ENCODE assay signal across 1 cellular context in the genomic region with DNA sequence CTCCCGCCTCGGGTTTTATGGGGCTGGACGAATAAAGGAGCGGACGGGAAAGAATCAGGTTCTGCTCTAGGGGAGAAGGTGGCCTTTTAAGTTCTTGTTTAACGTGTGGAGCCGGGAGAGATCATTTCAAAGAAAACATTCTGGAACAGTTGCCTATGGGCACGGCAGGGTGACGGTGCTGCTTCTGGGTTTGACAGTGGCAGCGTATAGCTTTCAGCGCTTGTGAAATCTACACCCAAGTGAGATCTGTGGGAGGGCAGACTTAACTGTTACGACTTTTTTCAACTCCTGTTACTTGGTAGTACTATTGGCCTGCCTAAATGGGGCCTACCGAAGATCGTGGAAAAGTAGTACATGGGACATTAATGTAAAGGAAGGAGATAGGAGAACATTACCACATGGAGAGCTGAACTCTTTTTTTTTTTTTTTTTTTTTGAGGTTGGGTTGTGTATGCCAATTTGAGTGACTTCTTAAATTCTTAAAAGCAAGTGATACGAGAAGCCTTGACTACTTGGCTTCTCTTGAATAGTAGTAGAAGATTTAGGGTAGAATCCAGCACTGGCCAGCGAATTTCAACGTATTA.
TF ChIP-seq lines count a peak whose summit lies in the region.

No MANE protein-coding gene starts in this region.

TF ChIP-seq in HCT116, 20 proteins besides CTCF, POLR2A, EP300 and RAD21 (continued from another document):
- TF ChIP-seq, protein P1, sequence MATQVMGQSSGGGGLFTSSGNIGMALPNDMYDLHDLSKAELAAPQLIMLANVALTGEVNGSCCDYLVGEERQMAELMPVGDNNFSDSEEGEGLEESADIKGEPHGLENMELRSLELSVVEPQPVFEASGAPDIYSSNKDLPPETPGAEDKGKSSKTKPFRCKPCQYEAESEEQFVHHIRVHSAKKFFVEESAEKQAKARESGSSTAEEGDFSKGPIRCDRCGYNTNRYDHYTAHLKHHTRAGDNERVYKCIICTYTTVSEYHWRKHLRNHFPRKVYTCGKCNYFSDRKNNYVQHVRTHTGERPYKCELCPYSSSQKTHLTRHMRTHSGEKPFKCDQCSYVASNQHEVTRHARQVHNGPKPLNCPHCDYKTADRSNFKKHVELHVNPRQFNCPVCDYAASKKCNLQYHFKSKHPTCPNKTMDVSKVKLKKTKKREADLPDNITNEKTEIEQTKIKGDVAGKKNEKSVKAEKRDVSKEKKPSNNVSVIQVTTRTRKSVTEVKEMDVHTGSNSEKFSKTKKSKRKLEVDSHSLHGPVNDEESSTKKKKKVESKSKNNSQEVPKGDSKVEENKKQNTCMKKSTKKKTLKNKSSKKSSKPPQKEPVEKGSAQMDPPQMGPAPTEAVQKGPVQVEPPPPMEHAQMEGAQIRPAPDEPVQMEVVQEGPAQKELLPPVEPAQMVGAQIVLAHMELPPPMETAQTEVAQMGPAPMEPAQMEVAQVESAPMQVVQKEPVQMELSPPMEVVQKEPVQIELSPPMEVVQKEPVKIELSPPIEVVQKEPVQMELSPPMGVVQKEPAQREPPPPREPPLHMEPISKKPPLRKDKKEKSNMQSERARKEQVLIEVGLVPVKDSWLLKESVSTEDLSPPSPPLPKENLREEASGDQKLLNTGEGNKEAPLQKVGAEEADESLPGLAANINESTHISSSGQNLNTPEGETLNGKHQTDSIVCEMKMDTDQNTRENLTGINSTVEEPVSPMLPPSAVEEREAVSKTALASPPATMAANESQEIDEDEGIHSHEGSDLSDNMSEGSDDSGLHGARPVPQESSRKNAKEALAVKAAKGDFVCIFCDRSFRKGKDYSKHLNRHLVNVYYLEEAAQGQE (IDR thresholded peaks at IDR 0.05; ENCODE audit: low read depth) = no peak
- TF ChIP-seq SIN3A (IDR thresholded peaks at IDR 0.05; ENCODE audit: low read depth) = 0 out of 2 replicates have a peak, but pooled peaks have one; percentile 22
- no peak for TF ChIP-seq CBX3 (IDR thresholded peaks at IDR 0.05; ENCODE audit: low read depth)
- no peak for TF ChIP-seq YY1 (IDR thresholded peaks at IDR 0.05; ENCODE audit: extremely low read depth, insufficient replicate concordance, low read depth, low read length)
- TF ChIP-seq, protein P2, sequence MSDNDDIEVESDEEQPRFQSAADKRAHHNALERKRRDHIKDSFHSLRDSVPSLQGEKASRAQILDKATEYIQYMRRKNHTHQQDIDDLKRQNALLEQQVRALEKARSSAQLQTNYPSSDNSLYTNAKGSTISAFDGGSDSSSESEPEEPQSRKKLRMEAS (IDR thresholded peaks at IDR 0.05) = no peak
- TF ChIP-seq CEBPB (IDR thresholded peaks at IDR 0.05; ENCODE audit: low read depth) = 0 out of 2 replicates have a peak, but pooled peaks have one; percentile 25
- TF ChIP-seq EZH2 (IDR thresholded peaks at IDR 0.05) = no peak
- TF ChIP-seq, protein P3, sequence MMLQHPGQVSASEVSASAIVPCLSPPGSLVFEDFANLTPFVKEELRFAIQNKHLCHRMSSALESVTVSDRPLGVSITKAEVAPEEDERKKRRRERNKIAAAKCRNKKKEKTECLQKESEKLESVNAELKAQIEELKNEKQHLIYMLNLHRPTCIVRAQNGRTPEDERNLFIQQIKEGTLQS (IDR thresholded peaks at IDR 0.05) = no peak
- TF ChIP-seq ELF1 (IDR thresholded peaks at IDR 0.05; ENCODE audit: borderline replicate concordance, low read depth) = no peak
- 0 out of 2 replicates have a peak, but pooled peaks have one; percentile 60 for TF ChIP-seq ZFX (IDR thresholded peaks at IDR 0.05)
- no peak for TF ChIP-seq TCF7L2 (IDR thresholded peaks at IDR 0.05; ENCODE audit: borderline replicate concordance, extremely low read depth, insufficient read depth, insufficient read length)
- TF ChIP-seq POLR2AphosphoS5 (IDR thresholded peaks at IDR 0.05; ENCODE audit: low read depth, low read length) = peak; percentile 29; the same call in 1 of the 2 replicates
- no peak for TF ChIP-seq ZNF274 (IDR thresholded peaks at IDR 0.05; ENCODE audit: low read depth, low read length)
- no peak for TF ChIP-seq JUND (IDR thresholded peaks at IDR 0.05)
